ENCODE assay signal across 37 cellular contexts in the genomic region with DNA sequence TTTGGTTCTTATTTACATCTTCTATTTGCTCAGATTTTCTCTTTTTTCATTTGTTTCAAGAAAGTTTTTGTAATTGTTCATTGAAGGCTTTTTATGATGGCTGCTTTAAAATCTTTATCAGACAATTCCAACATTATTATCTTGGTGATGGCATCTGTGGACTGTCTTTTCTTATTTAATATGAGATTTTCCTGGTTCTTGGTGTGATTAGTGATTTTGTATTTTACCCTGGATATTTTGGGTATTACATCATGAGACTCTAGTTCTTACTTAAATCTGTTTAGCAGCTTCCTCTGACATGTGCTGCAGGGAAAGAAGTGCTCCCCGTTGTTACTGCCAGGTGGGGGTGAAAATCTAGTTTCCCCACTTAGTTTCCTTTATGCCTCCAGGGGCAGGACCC.
"Had no signal": no experiment of that assay in that cellular context is flagged by ENCODE, and none has a peak within 500 bp of the region (broad histone marks: within the 10 kb centered on the region; RNA-seq: fewer than 3 reads in every experiment).

No MANE protein-coding gene starts in this region.

- H3K9me3 Mint-ChIP-seq: activated naive CD4-positive, alpha-beta T cell treated with anti-CD3 and anti-CD28 coated beads for 36 hours; activated naive CD4-positive, alpha-beta T cell treated with anti-CD3 and anti-CD28 coated beads, Interleukin-2, amount 10 ng/mL, durations not matched to agents 7 days and 5 days; activated naive CD4-positive, alpha-beta T cell treated with anti-CD3 and anti-CD28 coated beads, Interleukin-2, amount 50 U/mL, for 24 hours; activated naive CD8-positive, alpha-beta T cell treated with anti-CD3 and anti-CD28 coated beads for 36 hours; activated naive CD8-positive, alpha-beta T cell treated with anti-CD3 and anti-CD28 coated beads, Interleukin-2, amount 10 ng/mL, durations not matched to agents 7 days and 5 days; activated naive CD8-positive, alpha-beta T cell treated with anti-CD3 and anti-CD28 coated beads, Interleukin-2, amount 50 U/mL, for 24 hours; activated T-cell treated with anti-CD3 and anti-CD28 coated beads, Interleukin-2, amount 50 U/mL, for 24 hours; activated T-cell treated with anti-CD3 and anti-CD28 coated beads, Interleukin-2, amount 50 U/mL, for 4 hours; activated T-cell treated with anti-CD3 and anti-CD28 coated beads, Interleukin-2, amount 50 U/mL, for 72 hours; activated T-helper 1 cell treated with anti-CD3 and anti-CD28 coated beads, Interleukin-12 subunit alpha, Interleukin-12 subunit beta, Interleukin-2, Interleukin-4 antibody, amounts not matched to agents 30 ng/mL and 10 ng/mL and 1 ng/mL, durations not matched to agents 14 hours and 24 hours and 36 hours; activated T-helper 17 cell treated with anti-CD3 and anti-CD28 coated beads, Interleukin-2, amount 50 U/mL, for 72 hours; activated T-helper 2 cell treated with anti-CD3 and anti-CD28 coated beads, Interferon-gamma antibody, Interleukin-2, Interleukin-4, amounts not matched to agents 10 μg/mL and 5 μg/mL and 100 μg/mL, durations not matched to agents 14 hours and 24 hours and 36 hours; brain; central memory CD8-positive, alpha-beta T cell had no signal

- H3K36me3 ChIP-seq: adrenal gland, ascending aorta, brain microvascular endothelial cell, breast epithelium, cardiac muscle cell had no signal

- H3K27me3 Mint-ChIP-seq: activated naive CD4-positive, alpha-beta T cell treated with anti-CD3 and anti-CD28 coated beads, Interleukin-2, amount 50 U/mL, for 24 hours; activated naive CD8-positive, alpha-beta T cell; activated naive CD8-positive, alpha-beta T cell treated with anti-CD3 and anti-CD28 coated beads for 36 hours; activated T-cell treated with anti-CD3 and anti-CD28 coated beads, Interleukin-2, amount 50 U/mL, for 24 hours; activated T-helper 17 cell treated with anti-CD3 and anti-CD28 coated beads, Interleukin-2, amount 50 U/mL, for 72 hours; brain had no signal

- H3K4me1 Mint-ChIP-seq: activated naive CD4-positive, alpha-beta T cell treated with anti-CD3 and anti-CD28 coated beads, Interleukin-2, amount 10 ng/mL, durations not matched to agents 7 days and 5 days; activated naive CD4-positive, alpha-beta T cell treated with anti-CD3 and anti-CD28 coated beads, Interleukin-2, amount 50 U/mL, for 24 hours; activated naive CD8-positive, alpha-beta T cell treated with anti-CD3 and anti-CD28 coated beads for 36 hours; activated naive CD8-positive, alpha-beta T cell treated with anti-CD3 and anti-CD28 coated beads, Interleukin-2, amount 50 U/mL, for 24 hours; brain; central memory CD8-positive, alpha-beta T cell had no signal

- ATAC-seq: activated naive CD4-positive, alpha-beta T cell treated with anti-CD3 and anti-CD28 coated beads, Interleukin-2, amount 50 U/mL, for 72 hours; activated naive CD8-positive, alpha-beta T cell treated with anti-CD3 and anti-CD28 coated beads, Interleukin-2, amount 50 U/mL, for 24 hours; activated T-cell treated with anti-CD3 and anti-CD28 coated beads, Interleukin-2, amount 50 U/mL, for 4 hours; activated T-cell treated with anti-CD3 and anti-CD28 coated beads, Interleukin-2, amount 50 U/mL, for 72 hours; activated T-helper 17 cell treated with anti-CD3 and anti-CD28 coated beads, Interleukin-2, amount 50 U/mL, for 72 hours; body of pancreas had no signal

- DNase-seq: activated effector memory CD4-positive, alpha-beta T cell treated with anti-CD3 and anti-CD28 coated beads, Interleukin-2, amount 50 U/mL, for 16 hours; activated effector memory CD4-positive, alpha-beta T cell treated with Interleukin-2 at 50 U/mL for 16 hours; activated gamma-delta T cell; activated gamma-delta T cell treated with Interleukin-2 at 50 U/mL for 16 hours; activated naive CD4-positive, alpha-beta T cell; activated naive CD4-positive, alpha-beta T cell treated with anti-CD3 and anti-CD28 coated beads for 36 hours; activated naive CD4-positive, alpha-beta T cell treated with anti-CD3 and anti-CD28 coated beads, Interleukin-2, amount 10 ng/mL, durations not matched to agents 7 days and 5 days; activated naive CD4-positive, alpha-beta T cell treated with anti-CD3 and anti-CD28 coated beads, Interleukin-2, amount 50 U/mL, for 16 hours; activated naive CD4-positive, alpha-beta T cell treated with Interleukin-2 at 50 U/mL for 16 hours; activated naive CD8-positive, alpha-beta T cell treated with anti-CD3 and anti-CD28 coated beads for 36 hours; activated naive CD8-positive, alpha-beta T cell treated with anti-CD3 and anti-CD28 coated beads, Interleukin-2, amount 10 ng/mL, durations not matched to agents 7 days and 5 days; activated naive CD8-positive, alpha-beta T cell treated with anti-CD3 and anti-CD28 coated beads, Interleukin-2, amount 50 U/mL, for 24 hours; activated T-cell treated with anti-CD3 and anti-CD28 coated beads, Interleukin-2, amount 50 U/mL, for 24 hours; activated T-cell treated with anti-CD3 and anti-CD28 coated beads, Interleukin-2, amount 50 U/mL, for 4 hours; activated T-cell treated with anti-CD3 and anti-CD28 coated beads, Interleukin-2, amount 50 U/mL, for 48 hours; activated T-cell treated with anti-CD3 and anti-CD28 coated beads, Interleukin-2, amount 50 U/mL, for 72 hours; adrenal gland; amniotic stem cell; amygdala; anterior cingulate cortex; aorta; body of pancreas; brain microvascular endothelial cell; caudate nucleus; central memory CD4-positive, alpha-beta T cell; cerebellar nuclear complex had no signal

- H3K4me1 ChIP-seq: adrenal gland, ascending aorta, body of pancreas, breast epithelium had no signal

- H3K27ac ChIP-seq: adrenal gland, ascending aorta, body of pancreas, brain microvascular endothelial cell, breast epithelium, cardiac muscle cell had no signal

- H3K27ac Mint-ChIP-seq: activated naive CD4-positive, alpha-beta T cell treated with anti-CD3 and anti-CD28 coated beads for 36 hours; activated naive CD4-positive, alpha-beta T cell treated with anti-CD3 and anti-CD28 coated beads, Interleukin-2, amount 10 ng/mL, durations not matched to agents 7 days and 5 days; activated naive CD4-positive, alpha-beta T cell treated with anti-CD3 and anti-CD28 coated beads, Interleukin-2, amount 50 U/mL, for 24 hours; activated naive CD4-positive, alpha-beta T cell treated with anti-CD3 and anti-CD28 coated beads, Interleukin-2, amount 50 U/mL, for 72 hours; activated naive CD8-positive, alpha-beta T cell; activated naive CD8-positive, alpha-beta T cell treated with anti-CD3 and anti-CD28 coated beads for 36 hours; activated naive CD8-positive, alpha-beta T cell treated with anti-CD3 and anti-CD28 coated beads, Interleukin-2, amount 10 ng/mL, durations not matched to agents 7 days and 5 days; activated naive CD8-positive, alpha-beta T cell treated with anti-CD3 and anti-CD28 coated beads, Interleukin-2, amount 50 U/mL, for 24 hours; activated T-cell treated with anti-CD3 and anti-CD28 coated beads, Interleukin-2, amount 50 U/mL, for 24 hours; activated T-cell treated with anti-CD3 and anti-CD28 coated beads, Interleukin-2, amount 50 U/mL, for 72 hours; activated T-helper 1 cell treated with anti-CD3 and anti-CD28 coated beads, Interleukin-12 subunit alpha, Interleukin-12 subunit beta, Interleukin-2, Interleukin-4 antibody, amounts not matched to agents 30 ng/mL and 10 ng/mL and 1 ng/mL, durations not matched to agents 14 hours and 24 hours and 36 hours; activated T-helper 17 cell treated with anti-CD3 and anti-CD28 coated beads, Interleukin-2, amount 50 U/mL, for 72 hours; activated T-helper 2 cell treated with anti-CD3 and anti-CD28 coated beads, Interferon-gamma antibody, Interleukin-2, Interleukin-4, amounts not matched to agents 10 μg/mL and 5 μg/mL and 100 μg/mL, durations not matched to agents 14 hours and 24 hours and 36 hours; brain had no signal

- H3K9me3 ChIP-seq: adrenal gland, ascending aorta, body of pancreas, breast epithelium had no signal

- H3K4me3 ChIP-seq: adrenal gland, ascending aorta, body of pancreas, breast epithelium, cardiac muscle cell had no signal

- H3K27me3 ChIP-seq: adrenal gland, ascending aorta, body of pancreas, brain microvascular endothelial cell, breast epithelium, cardiac muscle cell had no signal

- H3K4me3 Mint-ChIP-seq: activated naive CD4-positive, alpha-beta T cell treated with anti-CD3 and anti-CD28 coated beads for 36 hours; activated naive CD4-positive, alpha-beta T cell treated with anti-CD3 and anti-CD28 coated beads, Interleukin-2, amount 10 ng/mL, durations not matched to agents 7 days and 5 days; activated naive CD4-positive, alpha-beta T cell treated with anti-CD3 and anti-CD28 coated beads, Interleukin-2, amount 50 U/mL, for 24 hours; activated naive CD8-positive, alpha-beta T cell; activated naive CD8-positive, alpha-beta T cell treated with anti-CD3 and anti-CD28 coated beads for 36 hours; activated naive CD8-positive, alpha-beta T cell treated with anti-CD3 and anti-CD28 coated beads, Interleukin-2, amount 10 ng/mL, durations not matched to agents 7 days and 5 days; activated naive CD8-positive, alpha-beta T cell treated with anti-CD3 and anti-CD28 coated beads, Interleukin-2, amount 50 U/mL, for 24 hours; activated T-cell treated with anti-CD3 and anti-CD28 coated beads, Interleukin-2, amount 50 U/mL, for 24 hours; activated T-cell treated with anti-CD3 and anti-CD28 coated beads, Interleukin-2, amount 50 U/mL, for 4 hours; activated T-cell treated with anti-CD3 and anti-CD28 coated beads, Interleukin-2, amount 50 U/mL, for 72 hours; activated T-helper 1 cell treated with anti-CD3 and anti-CD28 coated beads, Interleukin-12 subunit alpha, Interleukin-12 subunit beta, Interleukin-2, Interleukin-4 antibody, amounts not matched to agents 30 ng/mL and 10 ng/mL and 1 ng/mL, durations not matched to agents 14 hours and 24 hours and 36 hours; activated T-helper 17 cell treated with anti-CD3 and anti-CD28 coated beads, Interleukin-2, amount 50 U/mL, for 72 hours; brain; central memory CD8-positive, alpha-beta T cell had no signal

- H3K36me3 Mint-ChIP-seq: activated naive CD4-positive, alpha-beta T cell treated with anti-CD3 and anti-CD28 coated beads, Interleukin-2, amount 10 ng/mL, durations not matched to agents 7 days and 5 days; activated naive CD4-positive, alpha-beta T cell treated with anti-CD3 and anti-CD28 coated beads, Interleukin-2, amount 50 U/mL, for 24 hours; activated naive CD4-positive, alpha-beta T cell treated with anti-CD3 and anti-CD28 coated beads, Interleukin-2, amount 50 U/mL, for 72 hours; activated naive CD8-positive, alpha-beta T cell; activated naive CD8-positive, alpha-beta T cell treated with anti-CD3 and anti-CD28 coated beads for 36 hours; activated naive CD8-positive, alpha-beta T cell treated with anti-CD3 and anti-CD28 coated beads, Interleukin-2, amount 10 ng/mL, durations not matched to agents 7 days and 5 days; brain had no signal
